ENCODE assay signal across 19 cellular contexts in the genomic region with DNA sequence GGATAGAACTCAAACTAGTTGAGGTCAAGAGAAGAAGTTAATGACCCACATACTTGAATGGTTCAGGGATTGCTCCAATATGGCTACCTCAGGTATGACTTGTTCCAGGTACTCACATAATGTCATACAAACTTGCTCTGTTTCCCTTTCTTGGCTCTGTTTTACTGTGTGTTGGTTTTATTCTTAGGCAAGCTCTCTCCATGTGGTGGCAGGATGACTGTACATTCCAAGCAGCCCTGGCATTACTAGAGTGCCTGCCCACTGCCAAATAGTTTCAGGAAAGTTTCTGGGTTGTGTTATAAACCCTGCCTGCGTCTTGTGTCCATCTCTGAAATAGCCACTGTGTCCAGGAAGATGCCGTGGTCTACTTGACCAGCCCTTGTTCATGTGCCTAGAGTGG.
"Had no signal": no experiment of that assay in that cellular context is flagged by ENCODE, and none has a peak within 500 bp of the region (broad histone marks: within the 10 kb centered on the region; RNA-seq: fewer than 3 reads in every experiment).

No MANE protein-coding gene starts in this region.

- H3K4me1 ChIP-seq: esophagus muscularis mucosa, left ventricle myocardium inferior, suprapubic skin had no signal

- H3K9me3 ChIP-seq: suprapubic skin had no signal

- H3K27me3 ChIP-seq: brain microvascular endothelial cell, esophagus muscularis mucosa, suprapubic skin had no signal

- H3K27ac ChIP-seq: brain microvascular endothelial cell, esophagus muscularis mucosa, left ventricle myocardium inferior, skin epidermis, suprapubic skin, WERI-Rb-1 had no signal

- DNase-seq: activated CD4-positive, alpha-beta memory T cell treated with anti-CD3 and anti-CD28 coated beads, Interleukin-2, amount 10 ng/mL, durations not matched to agents 7 days and 5 days; activated CD4-positive, alpha-beta T cell treated with anti-CD3 and anti-CD28 coated beads for 4 hours; activated CD8-positive, alpha-beta memory T cell treated with anti-CD3 and anti-CD28 coated beads, Interleukin-2, amount 10 ng/mL, durations not matched to agents 7 days and 5 days; activated naive CD4-positive, alpha-beta T cell treated with anti-CD3 and anti-CD28 coated beads for 36 hours; activated T-cell treated with anti-CD3 and anti-CD28 coated beads, Interleukin-2, amount 50 U/mL, for 1 hour; brain microvascular endothelial cell; cortex of kidney; effector CD4-positive, alpha-beta T cell; left ventricle myocardium inferior; naive B cell; right cardiac atrium; stimulated activated CD4-positive, alpha-beta T cell treated with anti-CD3 and anti-CD28 coated beads, Interleukin-2, amount 100 ng/mL, for 48 hours; stimulated activated naive CD8-positive, alpha-beta T cell treated with anti-CD3 and anti-CD28 coated beads, Interleukin-15, amount 100 ng/mL, for 72 hours; T-helper 17 cell; trophoblast cell; WERI-Rb-1 had no signal

- H3K4me3 ChIP-seq: esophagus muscularis mucosa, left ventricle myocardium inferior, skin epidermis, suprapubic skin had no signal

- ATAC-seq: activated CD8-positive, alpha-beta memory T cell treated with anti-CD3 and anti-CD28 coated beads, Interleukin-2, amount 10 ng/mL, durations not matched to agents 7 days and 5 days; right cardiac atrium; stimulated activated naive CD8-positive, alpha-beta T cell treated with anti-CD3 and anti-CD28 coated beads, Interleukin-15, amount 100 ng/mL, for 72 hours; T-helper 17 cell had no signal

- H3K36me3 ChIP-seq: brain microvascular endothelial cell, esophagus muscularis mucosa, left ventricle myocardium inferior, suprapubic skin, WERI-Rb-1 had no signal
